15 cellular contexts compared by ENCODE assay signal in genomic region chr3:12632523-12632922, GRCh38.
"Had no signal": no experiment of that assay in that cellular context is flagged by ENCODE, and none has a peak within 500 bp of the region (broad histone marks: within the 10 kb centered on the region; RNA-seq: fewer than 3 reads in every experiment).

No MANE protein-coding gene starts in this region.

- H3K27ac ChIP-seq: adrenal gland, dorsolateral prefrontal cortex, gastroesophageal sphincter, transverse colon had no signal

- H3K27ac Mint-ChIP-seq: activated CD4-positive, alpha-beta memory T cell treated with anti-CD3 and anti-CD28 coated beads for 36 hours; activated T-helper 1 cell treated with anti-CD3 and anti-CD28 coated beads, Interleukin-12 subunit alpha, Interleukin-12 subunit beta, Interleukin-2, Interleukin-4 antibody, amounts not matched to agents 30 ng/mL and 10 ng/mL and 1 ng/mL, durations not matched to agents 14 hours and 24 hours and 36 hours; stimulated activated naive B cell treated with anti-CD40 and anti-IgM and Interleukin-4, amounts not matched to agents 10 μg/mL and 1 μg/mL and 100 μg/mL, for 72 hours had no signal

- H3K27me3 ChIP-seq: adrenal gland, dorsolateral prefrontal cortex, gastroesophageal sphincter, transverse colon had no signal

- H3K36me3 ChIP-seq: gastroesophageal sphincter, transverse colon had no signal

- H3K4me3 Mint-ChIP-seq: activated CD4-positive, alpha-beta memory T cell treated with anti-CD3 and anti-CD28 coated beads for 36 hours; activated T-helper 1 cell treated with anti-CD3 and anti-CD28 coated beads, Interleukin-12 subunit alpha, Interleukin-12 subunit beta, Interleukin-2, Interleukin-4 antibody, amounts not matched to agents 30 ng/mL and 10 ng/mL and 1 ng/mL, durations not matched to agents 14 hours and 24 hours and 36 hours; endodermal cell; stimulated activated naive B cell treated with anti-CD40 and anti-IgM and Interleukin-4, amounts not matched to agents 10 μg/mL and 1 μg/mL and 100 μg/mL, for 72 hours had no signal

- DNase-seq: activated CD4-positive, alpha-beta memory T cell treated with anti-CD3 and anti-CD28 coated beads for 36 hours; activated naive CD4-positive, alpha-beta T cell treated with Interleukin-2 at 50 U/mL for 16 hours; adrenal gland; dorsolateral prefrontal cortex; endodermal cell; left colon; naive B cell; stimulated activated CD4-positive, alpha-beta T cell treated with anti-CD3 and anti-CD28 coated beads, Interleukin-15, amount 100 ng/mL, for 24 hours; stimulated activated CD4-positive, alpha-beta T cell treated with anti-CD3 and anti-CD28 coated beads, Interleukin-4, amount 100 ng/mL, for 1 hour; stimulated activated naive B cell treated with anti-CD40 and anti-IgM and Interleukin-4, amounts not matched to agents 10 μg/mL and 1 μg/mL and 100 μg/mL, for 72 hours; substantia nigra; transverse colon had no signal

- H3K9me3 ChIP-seq: adrenal gland, gastroesophageal sphincter, transverse colon had no signal

- H3K9me3 Mint-ChIP-seq: activated CD4-positive, alpha-beta memory T cell treated with anti-CD3 and anti-CD28 coated beads for 36 hours; activated T-helper 1 cell treated with anti-CD3 and anti-CD28 coated beads, Interleukin-12 subunit alpha, Interleukin-12 subunit beta, Interleukin-2, Interleukin-4 antibody, amounts not matched to agents 30 ng/mL and 10 ng/mL and 1 ng/mL, durations not matched to agents 14 hours and 24 hours and 36 hours; endodermal cell; naive B cell; stimulated activated naive B cell treated with anti-CD40 and anti-IgM and Interleukin-4, amounts not matched to agents 10 μg/mL and 1 μg/mL and 100 μg/mL, for 72 hours had no signal

- FAIRE-seq: islet of Langerhans had no signal

- H3K27me3 Mint-ChIP-seq: activated CD4-positive, alpha-beta memory T cell treated with anti-CD3 and anti-CD28 coated beads for 36 hours; naive B cell; stimulated activated naive B cell treated with anti-CD40 and anti-IgM and Interleukin-4, amounts not matched to agents 10 μg/mL and 1 μg/mL and 100 μg/mL, for 72 hours had no signal

- H3K4me3 ChIP-seq: adrenal gland, dorsolateral prefrontal cortex, gastroesophageal sphincter, transverse colon had no signal

- ATAC-seq: gastroesophageal sphincter; left colon; stimulated activated naive B cell treated with anti-CD40 and anti-IgM and Interleukin-4, amounts not matched to agents 10 μg/mL and 1 μg/mL and 100 μg/mL, for 72 hours had no signal
